Comparison of ENCODE assay signal across 19 cellular contexts in the genomic region with DNA sequence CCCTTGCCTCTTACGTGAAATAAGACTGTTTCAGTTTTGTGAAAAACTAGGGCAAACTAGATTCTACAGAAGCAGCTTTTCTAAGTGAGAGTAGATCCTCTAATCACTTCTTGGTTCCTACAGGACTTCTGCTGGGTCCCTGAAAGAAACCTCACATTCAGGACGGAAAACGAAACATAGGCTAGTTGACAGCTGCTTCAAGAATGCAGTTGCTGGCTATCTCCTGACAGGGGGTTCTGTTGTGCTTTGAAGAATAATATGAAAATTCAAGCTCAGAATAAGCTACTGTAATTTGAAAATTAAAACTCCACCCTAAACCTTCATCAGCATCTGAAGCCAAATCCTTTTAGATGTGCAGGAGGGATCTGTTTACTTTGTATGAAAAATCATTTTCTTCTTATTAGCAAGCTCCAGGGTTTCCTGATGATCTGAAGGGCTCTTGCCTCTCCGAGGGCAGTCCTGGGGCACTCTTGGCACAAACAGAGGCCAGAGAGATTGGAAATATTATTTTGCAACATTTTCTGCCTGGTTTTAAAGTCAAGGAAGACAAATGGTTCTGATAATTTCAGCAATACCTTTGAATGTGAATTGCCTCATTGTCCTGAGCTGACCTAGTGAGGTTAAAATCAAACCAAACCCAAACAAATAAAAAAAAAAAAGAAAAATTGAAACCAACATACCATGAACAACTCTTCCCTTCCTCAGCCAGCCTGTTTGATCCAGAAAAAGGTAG. TPM values are rescaled to one million over a fixed set of nuclear protein-coding genes. Genes with fewer than 3 reads are reported as not detected.
DNase-seq lines count a peak whose midpoint lies in the region; ATAC-seq and TF ChIP-seq lines count a peak whose summit lies in the region.
"Had no signal": no experiment of that assay in that cellular context is flagged by ENCODE, and none has a peak within 500 bp of the region (broad histone marks: within the 10 kb centered on the region; RNA-seq: fewer than 3 reads in every experiment).

No MANE protein-coding gene starts in this region.

- intact Hi-C loops in Right ventricle myocardium superior (cut with DNase I) (no loop called here), cardiac septum (cut with DNase I) (no loop called here), psoas muscle (cut with DNase I) (no loop called here)

- DNase-seq in Right ventricle myocardium superior (no peak), cardiac septum (ENCODE audit: low spot score) (no peak), fibroblast of the aortic adventitia (ENCODE audit: low read depth) (peak; percentile 66), psoas muscle (no peak), caudate nucleus (lab: John Stamatoyannopoulos, UW) (no peak), T-helper 1 cell (no peak), HFFc6 (no peak)
- DNase-seq: activated naive CD4-positive, alpha-beta T cell treated with anti-CD3 and anti-CD28 coated beads for 36 hours; DMS 273 treated with DMSO at 0.1 percent for 48 hours; H7; mucosa of descending colon; NCI-H2029 treated with DMSO at 0.1 percent for 48 hours; NCI-H748 treated with DMSO at 0.1 percent for 48 hours had no signal

- no peaks in the 10 kb centered on the region for H3K36me3 Mint-ChIP-seq in HFFc6 (ENCODE audit: low read depth)

- H3K36me3 ChIP-seq in psoas muscle (ENCODE audit: insufficient read depth in 1 of 2, low read depth in 1 of 2) = no peaks in the 10 kb centered on the region

- H3K27ac ChIP-seq in psoas muscle = peak overlapping the region; percentile 19
- H3K27ac ChIP-seq in caudate nucleus (ENCODE audit: low read depth, low read length) = no peak overlapping the region
- H3K27ac ChIP-seq: HL-60 had no signal

- peaks cover 22% of the 10 kb centered on the region for H3K4me1 Mint-ChIP-seq in HFFc6 (ENCODE audit: low read depth)

- WGBS in psoas muscle, 3 donors = 36 to 51% (median 38%) methylated on average over 4 of the region's 4 CpGs

- TF ChIP-seq CTCF in fibroblast of the aortic adventitia (IDR thresholded peaks at IDR 0.05; ENCODE audit: insufficient read depth, low read length) (peak; percentile 25), psoas muscle (IDR thresholded peaks at IDR 0.05) (no peak), HFFc6 (IDR thresholded peaks at IDR 0.05) (no peak)

- H3K9me3 Mint-ChIP-seq in HFFc6 = no peaks in the 10 kb centered on the region
- H3K9me3 Mint-ChIP-seq: activated naive CD4-positive, alpha-beta T cell treated with anti-CD3 and anti-CD28 coated beads for 36 hours; stimulated activated naive CD8-positive, alpha-beta T cell treated with anti-CD3 and anti-CD28 coated beads, Interleukin-15, Interleukin-2, amounts not matched to agents 100 ng/mL and 50 ng/mL, for 24 hours had no signal

- peak; percentile 71 for ATAC-seq in Right ventricle myocardium superior (ENCODE audit: poor library complexity)
- ATAC-seq in psoas muscle = no peak
- no peak for ATAC-seq in HG03108 (IDR thresholded peaks at IDR 0.05; ENCODE audit: unreplicated experiment)
- ATAC-seq: mucosa of descending colon had no signal

- H3K27me3 ChIP-seq in psoas muscle (ENCODE audit: insufficient read depth in 3 of 3, low read length in 2 of 3) = no peaks in the 10 kb centered on the region

- no peaks in the 10 kb centered on the region; the same call in 1 of the 2 replicates for H3K27me3 Mint-ChIP-seq in HFFc6 (ENCODE audit: insufficient read depth)

- H3K27ac Mint-ChIP-seq in HFFc6 = no peak overlapping the region
- H3K27ac Mint-ChIP-seq: activated naive CD4-positive, alpha-beta T cell treated with anti-CD3 and anti-CD28 coated beads for 36 hours; stimulated activated naive CD8-positive, alpha-beta T cell treated with anti-CD3 and anti-CD28 coated beads, Interleukin-15, Interleukin-2, amounts not matched to agents 100 ng/mL and 50 ng/mL, for 24 hours had no signal

- H3K9me3 ChIP-seq in psoas muscle = no peaks in the 10 kb centered on the region
- H3K9me3 ChIP-seq: mucosa of descending colon had no signal

- H3K4me1 ChIP-seq in psoas muscle = peaks cover 9% of the 10 kb centered on the region

- no peak overlapping the region for H3K4me3 Mint-ChIP-seq in HFFc6
- H3K4me3 Mint-ChIP-seq: activated naive CD4-positive, alpha-beta T cell treated with anti-CD3 and anti-CD28 coated beads for 36 hours; stimulated activated naive CD8-positive, alpha-beta T cell treated with anti-CD3 and anti-CD28 coated beads, Interleukin-15, Interleukin-2, amounts not matched to agents 100 ng/mL and 50 ng/mL, for 24 hours had no signal

- no peak overlapping the region for H3K4me3 ChIP-seq in fibroblast of the aortic adventitia (ENCODE audit: low read depth, low read length)
- no peak overlapping the region for H3K4me3 ChIP-seq in psoas muscle
- H3K4me3 ChIP-seq: mucosa of descending colon had no signal

RNA-seq across cellular contexts. Expression of a gene that starts 55.1 kb away (rescaled TPM):
- 4.1 TPM for total RNA-seq in Right ventricle myocardium superior
- total RNA-seq in cardiac septum = 2.0 TPM
- not detected in 2 replicates for total RNA-seq in fibroblast of the aortic adventitia (ENCODE audit: low replicate concordance)
- total RNA-seq in psoas muscle = under 1 TPM in 1 of 4 donors, not detected in 3; 0.28 TPM
- not detected for polyA plus RNA-seq in psoas muscle
- not detected for total RNA-seq in HFFc6 (2021; fragmentation: NEBNext Ultra II Directional; extraction: Animal tissue kit (Norgen Biotek cat#: 25700))
- total RNA-seq: A673; activated naive CD4-positive, alpha-beta T cell treated with anti-CD3 and anti-CD28 coated beads for 36 hours; cerebellum; mucosa of descending colon had no signal
- polyA plus RNA-seq: esophagus had no signal
